Comparison of ENCODE assay signal across 12 cellular contexts in the genomic region with DNA sequence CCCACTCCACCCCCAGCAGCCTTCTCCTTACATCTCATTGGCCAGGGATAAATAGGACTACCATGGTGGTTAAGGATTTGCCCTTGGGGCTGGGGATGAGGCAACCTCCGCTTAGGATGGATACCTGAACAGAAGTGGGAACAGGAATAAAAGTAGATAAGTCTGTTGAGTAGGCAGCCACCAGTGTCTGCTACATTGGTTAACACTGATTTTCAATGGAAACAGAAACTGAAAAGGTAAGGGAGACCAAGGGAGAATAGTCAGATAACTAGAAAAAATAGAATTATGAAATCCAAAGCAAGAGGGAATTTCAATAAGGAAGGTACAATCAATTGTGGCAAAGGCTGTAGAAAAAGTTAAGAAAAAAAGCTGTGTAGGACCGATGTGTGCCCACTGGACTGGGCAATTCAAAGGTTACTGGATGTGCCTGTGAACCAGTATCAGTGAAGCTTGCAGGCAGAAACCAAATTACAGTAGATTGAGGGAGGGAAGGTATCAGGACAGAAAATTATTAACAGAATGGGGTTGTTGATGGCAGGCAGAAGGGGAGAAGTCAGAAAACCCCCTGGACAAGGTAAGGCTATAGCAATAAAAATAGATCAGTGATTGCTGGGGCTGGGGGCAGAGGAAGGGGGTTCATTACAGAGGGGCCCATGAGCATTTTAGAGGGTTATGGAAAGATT. TPM values are rescaled to one million over a fixed set of nuclear protein-coding genes. Genes with fewer than 3 reads are reported as not detected.
DNase-seq lines count a peak whose midpoint lies in the region; ATAC-seq, FAIRE-seq and TF ChIP-seq lines count a peak whose summit lies in the region.
"Had no signal": no experiment of that assay in that cellular context is flagged by ENCODE, and none has a peak within 500 bp of the region (broad histone marks: within the 10 kb centered on the region; RNA-seq: fewer than 3 reads in every experiment).

No MANE protein-coding gene starts in this region.

- intact Hi-C loops in kidney (cut with DNase I) = no loop called here
- intact Hi-C loops in left cardiac atrium (cut with DNase I) = no loop called here

- H3K27me3 ChIP-seq in OCI-LY3 (ENCODE audit: low read depth, low read length) = no peaks in the 10 kb centered on the region
- H3K27me3 ChIP-seq: dorsolateral prefrontal cortex had no signal

- no peak for DNase-seq in activated CD4-positive, alpha-beta T cell treated with anti-CD3 and anti-CD28 coated beads, Interleukin-2, amount 50 U/mL, for 1 hour
- no peak for DNase-seq in kidney
- DNase-seq in left cardiac atrium = no peak
- DNase-seq in occipital lobe (lab: John Stamatoyannopoulos, UW) = no peak
- DNase-seq: dorsolateral prefrontal cortex, GOT3, NCI-H226, T-helper 9 cell had no signal

- peak overlapping the region; percentile 47 for H3K4me3 ChIP-seq in OCI-LY3 (ENCODE audit: low read length)
- no peak overlapping the region for H3K4me3 ChIP-seq in kidney (ENCODE audit: low read length in 2 of 2)
- H3K4me3 ChIP-seq: dorsolateral prefrontal cortex had no signal

- H3K79me2 ChIP-seq in OCI-LY3 (ENCODE audit: low read length) = no peaks in the 10 kb centered on the region

- peak overlapping the region; percentile 64 for H3K4me2 ChIP-seq in OCI-LY3 (ENCODE audit: low read length)

- H3K27ac ChIP-seq in OCI-LY3 (ENCODE audit: low read length) (peak overlapping the region; percentile 80), kidney (ENCODE audit: low read depth in 2 of 2, low read length in 2 of 2) (no peak overlapping the region)
- H3K27ac ChIP-seq: dorsolateral prefrontal cortex had no signal

- H3K9me3 ChIP-seq in OCI-LY3 (ENCODE audit: insufficient read depth, low read length) (no peaks in the 10 kb centered on the region), kidney (ENCODE audit: control insufficient read depth in 1 of 2, low read length in 2 of 2) (no peaks in the 10 kb centered on the region)

- no peak for TF ChIP-seq CTCF in OCI-LY3 (IDR thresholded peaks at IDR 0.05; ENCODE audit: low read depth, low read length)
- no peak for TF ChIP-seq CTCF in kidney (IDR thresholded peaks at IDR 0.05; ENCODE audit: borderline replicate concordance, extremely low read depth, insufficient read depth)

- H3K4me1 ChIP-seq in OCI-LY3 (ENCODE audit: low read length) (peaks cover 36% of the 10 kb centered on the region), kidney (ENCODE audit: control insufficient read depth in 1 of 2, insufficient read depth in 1 of 2, low read depth in 1 of 2, low read length in 2 of 2) (peaks cover 0 to 8% of the 10 kb centered on the region in 2 donors)

- no peaks in the 10 kb centered on the region for H4K20me1 ChIP-seq in OCI-LY3 (ENCODE audit: insufficient read depth, low read length)

- ATAC-seq in GM18861 (IDR thresholded peaks at IDR 0.05; ENCODE audit: unreplicated experiment) (peak; percentile 92), GM21515 (IDR thresholded peaks at IDR 0.05; ENCODE audit: unreplicated experiment) (peak; percentile 65), HG03039 (IDR thresholded peaks at IDR 0.05; ENCODE audit: unreplicated experiment) (peak; percentile 74), left cardiac atrium (no peak)

- no peak for FAIRE-seq in kidney (lab: Jason Lieb, UNC)

- no peaks in the 10 kb centered on the region for H3K36me3 ChIP-seq in OCI-LY3 (replicated peaks; ENCODE audit: low read depth, low read length)
- no peaks in the 10 kb centered on the region for H3K36me3 ChIP-seq in kidney (ENCODE audit: control insufficient read depth in 1 of 2, insufficient read depth in 2 of 2, low read length in 2 of 2)

- no peak overlapping the region for H2AFZ ChIP-seq in OCI-LY3 (ENCODE audit: low read depth, low read length)

- H3K9ac ChIP-seq in OCI-LY3 (ENCODE audit: low read length) = peak overlapping the region; percentile 54; the same call in 1 of the 2 replicates
- H3K9ac ChIP-seq in kidney (ENCODE audit: low read length in 2 of 2) = no peak overlapping the region

RNA-seq across cellular contexts. Expression of gene DNAJC21, which starts 48.7 kb away (rescaled TPM):
- total RNA-seq in kidney = 45.0 TPM
- 24.5 TPM for polyA plus RNA-seq in kidney (ENCODE audit: insufficient read depth, low read depth, low replicate concordance)
- total RNA-seq in left cardiac atrium = 10 to 100 TPM; 51.7 to 62.1 TPM
- 34.5 TPM for total RNA-seq in occipital lobe

Comparison
In these comparisons a context has a peak if more than half of its experiments do, and no peak if none do; other contexts are left out.
1. ATAC-seq: peak in GM18861 (single experiment), GM21515 (single experiment) and HG03039 (single experiment); none in left cardiac atrium (0 of 2).